In the genomic region with DNA sequence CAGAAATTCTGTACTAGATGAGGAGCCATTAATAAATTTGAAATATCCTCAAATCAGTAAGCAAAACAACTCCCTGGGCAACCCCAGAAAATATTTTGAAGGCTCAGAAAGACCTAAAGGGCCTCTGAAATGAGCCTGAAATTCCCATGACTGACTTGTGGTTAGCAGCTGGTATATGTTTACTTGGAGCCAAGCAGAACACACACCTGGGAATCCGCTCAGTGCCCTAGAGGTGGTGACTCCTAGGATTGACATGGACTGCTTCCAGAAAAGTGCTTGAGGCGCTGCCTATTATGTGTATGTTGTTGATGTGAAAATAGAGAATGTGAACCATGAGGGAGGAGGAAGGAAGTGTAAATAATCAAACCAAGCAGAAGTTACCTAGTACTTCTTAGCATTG, we compare ENCODE assay signal across 14 cellular contexts. TPM values are rescaled to one million over a fixed set of nuclear protein-coding genes. Genes with fewer than 3 reads are reported as not detected.
DNase-seq lines count a peak whose midpoint lies in the region; TF ChIP-seq lines count a peak whose summit lies in the region.
"Had no signal": no experiment of that assay in that cellular context is flagged by ENCODE, and none has a peak within 500 bp of the region (broad histone marks: within the 10 kb centered on the region; RNA-seq: fewer than 3 reads in every experiment).

No MANE protein-coding gene starts in this region.

- H3K4me3 Mint-ChIP-seq in osteocyte (ENCODE audit: unreplicated experiment), result no peak overlapping the region
- H3K4me3 Mint-ChIP-seq: CD8-positive, alpha-beta T cell had no signal

- H3K27me3 Mint-ChIP-seq in osteocyte (ENCODE audit: unreplicated experiment), result no peaks in the 10 kb centered on the region

- no peaks in the 10 kb centered on the region for H3K9me3 Mint-ChIP-seq in osteocyte (ENCODE audit: unreplicated experiment)
- H3K9me3 Mint-ChIP-seq: CD8-positive, alpha-beta T cell had no signal

- H3K36me3 Mint-ChIP-seq in osteocyte (ENCODE audit: unreplicated experiment), result peaks cover under 1% of the 10 kb centered on the region

- peaks cover 23% of the 10 kb centered on the region for H3K4me1 Mint-ChIP-seq in osteocyte (ENCODE audit: unreplicated experiment)

- no peak for TF ChIP-seq CTCF in osteocyte (IDR thresholded peaks at IDR 0.05)

- H3K27ac Mint-ChIP-seq in osteocyte (ENCODE audit: unreplicated experiment), result peak overlapping the region; percentile 27
- H3K27ac Mint-ChIP-seq: CD8-positive, alpha-beta T cell had no signal

- DNase-seq in DMS 273 (lab: John Stamatoyannopoulos, UW; ENCODE audit: unreplicated experiment), result peak; percentile 4
- DNase-seq in DMS 273 treated with DMSO at 0.1 percent for 48 hours (lab: John Stamatoyannopoulos, UW), result no peak
- DNase-seq in NCI-H2196 treated with DMSO at 0.1 percent for 48 hours (lab: John Stamatoyannopoulos, UW; ENCODE audit: unreplicated experiment), result peak; percentile 64
- DNase-seq in amniotic epithelial cell (ENCODE audit: low read depth), result peak; percentile 74
- no peak for DNase-seq in osteocyte (ENCODE audit: extremely low spot score, unreplicated experiment)
- no peak for DNase-seq in AG08395 (ENCODE audit: low spot score)
- no peak for DNase-seq in AML-193 (lab: John Stamatoyannopoulos, UW)
- DNase-seq in NCI-H1694 treated with DMSO at 0.1 percent for 48 hours (lab: John Stamatoyannopoulos, UW), result no peak
- DNase-seq: activated naive CD4-positive, alpha-beta T cell treated with anti-CD3 and anti-CD28 coated beads, Interleukin-2, amount 50 U/mL, for 16 hours; caudate nucleus; CD8-positive, alpha-beta T cell; erythroblast; hippocampal formation; transverse colon had no signal

RNA-seq across cellular contexts. Expression of a gene that starts 14.7 kb away (rescaled TPM):
- total RNA-seq in osteocyte, result 15.0 and 16.6 TPM in 2 replicates

Comparison
In these comparisons a context has a peak if more than half of its experiments do, and no peak if none do; other contexts are left out.
1. DNase-seq: peak in DMS 273 (single experiment), NCI-H2196 treated with DMSO at 0.1 percent for 48 hours (single experiment) and amniotic epithelial cell (single experiment); none in DMS 273 treated with DMSO at 0.1 percent for 48 hours (single experiment), osteocyte (single experiment), AG08395 (single experiment), AML-193 (0 of 2) and NCI-H1694 treated with DMSO at 0.1 percent for 48 hours (single experiment).